In the genomic region with DNA sequence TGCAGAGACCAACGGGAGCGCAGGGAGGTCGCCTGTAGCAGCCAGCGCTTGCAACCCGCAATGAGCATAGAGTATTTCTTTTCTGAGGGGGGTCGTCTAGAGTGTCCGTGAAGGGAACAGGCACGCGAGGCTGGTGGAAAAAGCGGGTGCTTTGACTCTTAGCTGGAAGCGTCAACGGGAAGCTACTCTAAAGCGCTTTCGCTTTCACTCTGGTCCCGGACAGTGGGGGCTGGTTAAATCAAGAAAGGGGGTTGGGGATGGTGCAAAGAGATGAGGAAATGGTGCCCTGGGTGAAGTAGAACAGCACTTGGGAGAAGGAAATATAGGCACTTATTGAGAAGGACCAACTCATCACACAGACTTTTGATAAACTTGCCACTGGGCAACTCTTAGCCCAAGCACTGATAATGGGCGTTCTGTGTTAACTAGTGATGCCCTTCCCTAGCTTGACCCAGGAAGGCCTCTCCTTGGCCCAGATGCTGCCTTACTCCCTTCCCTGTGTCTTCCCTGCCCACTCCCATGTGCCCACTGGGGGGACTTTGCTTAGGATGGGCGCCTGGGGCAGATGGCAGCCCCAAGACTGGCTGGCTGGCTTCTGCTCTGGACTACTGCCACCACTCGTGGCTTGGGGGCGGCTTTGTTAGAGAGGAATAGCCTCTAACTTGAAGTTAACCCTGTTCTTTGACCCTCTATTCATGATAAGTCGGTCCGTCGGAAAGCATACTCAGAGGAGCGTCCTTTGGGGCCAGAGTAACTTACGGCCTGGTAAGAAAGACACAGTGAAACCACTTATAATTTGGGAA, we compare ENCODE assay signal across 8 cellular contexts. TPM values are rescaled to one million over a fixed set of nuclear protein-coding genes. Genes with fewer than 3 reads are reported as not detected.
DNase-seq lines count a peak whose midpoint lies in the region; ATAC-seq and TF ChIP-seq lines count a peak whose summit lies in the region.

No MANE protein-coding gene starts in this region.

- H3K27ac ChIP-seq in Panc1 (ENCODE audit: low read length) = peak overlapping the region; percentile 92

- H3K9me3 ChIP-seq in Panc1 (ENCODE audit: control insufficient read depth, insufficient read depth, low read depth, low read length) = no peaks in the 10 kb centered on the region
- no peaks in the 10 kb centered on the region for H3K9me3 ChIP-seq in adipocyte (ENCODE audit: control insufficient read depth, low read length)

- TF ChIP-seq CTCF in GM10266 (IDR thresholded peaks at IDR 0.05; ENCODE audit: control insufficient read depth, insufficient read depth, low read depth, missing control alignments) (no peak), Panc1 (IDR thresholded peaks at IDR 0.05) (no peak), retinal pigment epithelial cell (conservative IDR thresholded peaks at IDR 0.05; ENCODE audit: low read depth, low read length) (no peak)

- POLR2A ChIA-PET in Panc1 (lab: Charles Lee) = interaction anchor here (0.6 kb wide), 1 partner anchor 27 kb away, joined by 8 read pairs; no protein-coding TSS in a partner anchor

- peaks cover 4% of the 10 kb centered on the region; the same call in 1 of the 2 replicates for H3K36me3 ChIP-seq in Panc1 (ENCODE audit: control insufficient read depth, insufficient read depth, low read length)
- peaks cover 24% of the 10 kb centered on the region for H3K36me3 ChIP-seq in adipocyte (ENCODE audit: control insufficient read depth, insufficient read depth, low read length, severe bottlenecking)

- CTCF ChIA-PET in Panc1 (lab: Charles Lee) = interaction anchor here (0.6 to 3.9 kb wide), 3 partner anchors 14 to 63 kb away, joined by 4 to 47 read pairs (median 5); a partner anchor contains a TSS

- H3K4me3 ChIP-seq in Panc1 (ENCODE audit: low read depth in 2 of 2, low read length in 2 of 2) = peak overlapping the region; percentile 77 to 79
- peak overlapping the region; percentile 93 for H3K4me3 ChIP-seq in adipocyte (ENCODE audit: low read length)
- peak overlapping the region; percentile 81 for H3K4me3 ChIP-seq in retinal pigment epithelial cell (ENCODE audit: low read length)

- ATAC-seq in HG02642 (IDR thresholded peaks at IDR 0.05; ENCODE audit: poor library complexity, unreplicated experiment) (peak; percentile 4), Panc1 (peak; percentile 37), left ventricle myocardium superior (peak; percentile 36)

- BruUV-seq in Panc1 (replicated peaks; lab: Mats Ljungman, UMichigan) = no TSS peak

- in situ Hi-C loops in Panc1 (cut with HindIII; ENCODE audit: low pct_unique_long_range_greater_than_20kb, low sequenced_read_pairs) = no loop called here

- H3K27me3 ChIP-seq in Panc1 (ENCODE audit: control insufficient read depth, insufficient read depth, low read length) = no peaks in the 10 kb centered on the region
- H3K27me3 ChIP-seq in adipocyte (replicated peaks; ENCODE audit: control insufficient read depth, insufficient read depth, low read length) = no peaks in the 10 kb centered on the region

- peak overlapping the region; percentile 93 for H3K9ac ChIP-seq in adipocyte (ENCODE audit: low read length)

- DNase-seq in GM10266 (ENCODE audit: extremely low spot score) (peak; percentile 69), Panc1 (ENCODE audit: low read depth, low spot score) (no peak), adipocyte (ENCODE audit: low read depth) (peak; percentile 76), left ventricle myocardium superior (peak; percentile 38), retinal pigment epithelial cell (ENCODE audit: low read depth) (no peak), HT-29 (ENCODE audit: low spot score) (no peak), iPS-NIHi7 (ENCODE audit: extremely low spot score) (no peak)

- peaks cover 9% of the 10 kb centered on the region for H3K4me1 ChIP-seq in Panc1 (ENCODE audit: control insufficient read depth, insufficient read depth, low read length)
- H3K4me1 ChIP-seq in adipocyte (ENCODE audit: control insufficient read depth, insufficient read depth, low read length) = peaks cover 15% of the 10 kb centered on the region

- intact Hi-C loops in Panc1 (cut with micrococcal nuclease; ENCODE audit: unreplicated experiment) = no loop called here
- intact Hi-C loops in left ventricle myocardium superior (cut with micrococcal nuclease) = no loop called here

RNA-seq across cellular contexts. Expression of a gene that starts 0.6 kb away (rescaled TPM):
- total RNA-seq in Panc1 (2021; ENCODE audit: unreplicated experiment) = 41.5 TPM
- polyA plus RNA-seq in Panc1 (2012; ENCODE audit: insufficient read length) = 46.9 TPM
- 16.3 TPM for total RNA-seq in left ventricle myocardium superior
- total RNA-seq in HT-29 (2014; rRNA removed; shearing (Covaris generic)) = 2.1 and 4.4 TPM in 2 replicates

RNA-seq across cellular contexts. Expression of a gene that starts 1.1 kb away (rescaled TPM):
- total RNA-seq in Panc1 (2021; ENCODE audit: unreplicated experiment) (74.7 TPM), left ventricle myocardium superior (14.6 TPM)
- polyA plus RNA-seq in Panc1 (2012; ENCODE audit: insufficient read length) = 70.5 TPM
- 15.2 and 20.9 TPM in 2 replicates for total RNA-seq in HT-29 (2014; rRNA removed; shearing (Covaris generic))

RNA-seq across cellular contexts. Expression of a gene that starts 10.7 kb away (rescaled TPM):
- total RNA-seq in Panc1 (2021; ENCODE audit: unreplicated experiment) (43.8 TPM), left ventricle myocardium superior (16.2 TPM)
- polyA plus RNA-seq in Panc1 (2012; ENCODE audit: insufficient read length) = 37.8 TPM
- 27.1 and 29.3 TPM in 2 replicates for total RNA-seq in HT-29 (2014; rRNA removed; shearing (Covaris generic))

RNA-seq across cellular contexts. Expression of a gene that starts 16.0 kb away (rescaled TPM):
- total RNA-seq in Panc1 (2021; ENCODE audit: unreplicated experiment) (93.6 TPM), left ventricle myocardium superior (20.8 TPM)
- polyA plus RNA-seq in Panc1 (2012; ENCODE audit: insufficient read length) = 112 TPM
- total RNA-seq in HT-29 (2014; rRNA removed; shearing (Covaris generic)) = 50.3 and 54.9 TPM in 2 replicates

RNA-seq across cellular contexts. Expression of a gene that starts 37.8 kb away (rescaled TPM):
- total RNA-seq in Panc1 (2021; ENCODE audit: unreplicated experiment) (0.39 TPM), left ventricle myocardium superior (0.32 TPM)
- not detected for polyA plus RNA-seq in Panc1 (2012; ENCODE audit: insufficient read length)
- total RNA-seq in HT-29 (2014; rRNA removed; shearing (Covaris generic)) = not detected in 2 replicates

Comparison
In these comparisons a context has a peak if more than half of its experiments do, and no peak if none do; other contexts are left out.
1. DNase-seq: peak in GM10266 (single experiment), adipocyte (single experiment) and left ventricle myocardium superior (single experiment); none in Panc1 (single experiment), retinal pigment epithelial cell (single experiment), HT-29 (single experiment) and iPS-NIHi7 (single experiment).
2. Peak in every context shown above with its lines, with median percentiles within 50 percentile points of each other: ATAC-seq and H3K4me3 ChIP-seq.